ENCODE assay signal across 12 cellular contexts in the genomic region with DNA sequence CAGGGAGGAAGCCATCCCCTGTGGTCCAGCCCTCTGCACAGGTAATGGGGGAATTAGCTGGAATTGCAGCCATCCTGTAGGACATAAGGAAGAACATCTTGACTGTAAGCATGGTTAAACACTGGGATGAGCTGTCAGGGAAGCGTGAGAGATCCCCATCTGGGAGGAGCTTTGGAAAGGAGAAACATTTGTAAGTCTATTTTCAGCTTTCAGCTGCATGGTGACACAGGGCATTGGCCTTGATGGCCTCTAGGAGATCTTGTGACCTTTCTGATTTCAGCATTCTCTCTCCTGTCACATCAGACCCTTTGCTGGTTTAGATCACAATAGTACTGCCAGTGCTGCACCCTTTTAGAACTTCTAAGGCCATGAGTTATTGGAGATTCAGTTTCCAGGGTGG. TPM values are rescaled to one million over a fixed set of nuclear protein-coding genes. Genes with fewer than 3 reads are reported as not detected.
DNase-seq lines count a peak whose midpoint lies in the region; TF ChIP-seq lines count a peak whose summit lies in the region.
"Had no signal": no experiment of that assay in that cellular context is flagged by ENCODE, and none has a peak within 500 bp of the region (broad histone marks: within the 10 kb centered on the region; RNA-seq: fewer than 3 reads in every experiment).

No MANE protein-coding gene starts in this region.

- H3K4me3 ChIP-seq in skin epidermis = no peak overlapping the region
- H3K4me3 ChIP-seq: A549, SK-N-MC had no signal

- POLR2A ChIA-PET in activated CD4-positive, alpha-beta T cell treated with anti-CD3 and anti-CD28 coated beads, Interleukin-2, amount 10 ng/mL, durations not matched to agents 7 days and 5 days (lab: Charles Lee) = no interaction called here
- POLR2A ChIA-PET in RWPE1 (lab: Yijun Ruan, JAX; ENCODE audit: low non-redundant PET) = no interaction called here

- CTCF ChIA-PET in activated CD4-positive, alpha-beta T cell treated with anti-CD3 and anti-CD28 coated beads, Interleukin-2, amount 10 ng/mL, durations not matched to agents 7 days and 5 days (lab: Charles Lee) = interaction anchor here (1.8 kb wide), 1 partner anchor 9 kb away, joined by 5 read pairs; no protein-coding TSS in a partner anchor
- CTCF ChIA-PET in RWPE1 (lab: Yijun Ruan, JAX) = interaction anchor here (1.0 kb wide), 1 partner anchor 55 kb away, joined by 5 read pairs; no protein-coding TSS in a partner anchor

- H3K27me3 Mint-ChIP-seq in activated CD4-positive, alpha-beta T cell treated with anti-CD3 and anti-CD28 coated beads, Interleukin-2, amount 10 ng/mL, durations not matched to agents 7 days and 5 days = no peaks in the 10 kb centered on the region

- DNase-seq in activated CD4-positive, alpha-beta T cell treated with anti-CD3 and anti-CD28 coated beads, Interleukin-2, amount 10 ng/mL, durations not matched to agents 7 days and 5 days = no peak
- DNase-seq in activated CD4-positive, alpha-beta T cell treated with anti-CD3 and anti-CD28 coated beads, Interleukin-2, amount 50 U/mL, for 48 hours = no peak
- DNase-seq in RWPE1 (ENCODE audit: low spot score) = no peak
- DNase-seq in epithelial cell of prostate (ENCODE audit: low read depth, low spot score) = no peak
- DNase-seq in DMS53 treated with DMSO at 0.1 percent for 48 hours (lab: John Stamatoyannopoulos, UW; ENCODE audit: unreplicated experiment) = no peak
- DNase-seq in NOMO-1 treated with dmso at 0.1 percent for 144 hours (lab: John Stamatoyannopoulos, UW; ENCODE audit: unreplicated experiment) = no peak
- DNase-seq in NCI-H2081 treated with DMSO at 0.1 percent for 48 hours (lab: John Stamatoyannopoulos, UW) = no peak
- DNase-seq: cortex of kidney; stimulated activated naive CD4-positive, alpha-beta T cell had no signal

- H3K27ac Mint-ChIP-seq in activated CD4-positive, alpha-beta T cell treated with anti-CD3 and anti-CD28 coated beads, Interleukin-2, amount 10 ng/mL, durations not matched to agents 7 days and 5 days = peak overlapping the region; percentile 92

- H3K4me3 Mint-ChIP-seq in activated CD4-positive, alpha-beta T cell treated with anti-CD3 and anti-CD28 coated beads, Interleukin-2, amount 10 ng/mL, durations not matched to agents 7 days and 5 days = no peak overlapping the region

- TF ChIP-seq CTCF in RWPE1 (conservative IDR thresholded peaks at IDR 0.05; ENCODE audit: low read depth) = no peak

- peaks cover 34% of the 10 kb centered on the region for H3K36me3 Mint-ChIP-seq in activated CD4-positive, alpha-beta T cell treated with anti-CD3 and anti-CD28 coated beads, Interleukin-2, amount 10 ng/mL, durations not matched to agents 7 days and 5 days (ENCODE audit: low read depth)

- H3K27ac ChIP-seq in RWPE1 (peak overlapping the region; percentile 97), epithelial cell of prostate (peak overlapping the region; percentile 98), skin epidermis (peak overlapping the region in 15 of 21 experiments; percentile 10 to 86 (median 76))
- H3K27ac ChIP-seq: SK-N-MC had no signal

- H3K9me3 Mint-ChIP-seq in activated CD4-positive, alpha-beta T cell treated with anti-CD3 and anti-CD28 coated beads, Interleukin-2, amount 10 ng/mL, durations not matched to agents 7 days and 5 days = peaks cover 20% of the 10 kb centered on the region

- H3K4me1 Mint-ChIP-seq in activated CD4-positive, alpha-beta T cell treated with anti-CD3 and anti-CD28 coated beads, Interleukin-2, amount 10 ng/mL, durations not matched to agents 7 days and 5 days = peaks cover 59% of the 10 kb centered on the region

RNA-seq across cellular contexts. Expression of a gene that starts 47.1 kb away (rescaled TPM):
- 10 to 100 TPM; 45.6 to 48.1 TPM for total RNA-seq in activated CD4-positive, alpha-beta T cell treated with anti-CD3 and anti-CD28 coated beads, Interleukin-2, amount 10 ng/mL, durations not matched to agents 7 days and 5 days
